22 cellular contexts compared by ENCODE assay signal in the genomic region with DNA sequence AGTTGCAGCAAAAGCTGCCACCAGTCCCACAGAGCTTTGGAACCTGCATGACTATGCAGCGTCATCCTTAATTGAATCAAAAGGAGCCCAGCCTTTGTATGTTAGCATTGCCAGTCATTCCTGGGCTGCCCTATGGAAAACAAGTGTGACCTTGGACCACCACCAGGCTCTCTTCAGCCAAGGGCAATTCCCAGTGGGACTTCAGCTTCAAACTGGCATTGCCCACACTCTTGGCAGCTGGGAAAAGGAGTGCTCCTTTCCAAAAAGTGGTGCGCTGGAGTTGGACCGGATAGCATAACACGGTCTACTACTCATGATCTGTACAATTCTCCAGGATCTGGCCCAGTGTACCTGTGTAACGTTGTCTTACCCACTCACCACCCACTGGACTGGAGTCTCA.
"Had no signal": no experiment of that assay in that cellular context is flagged by ENCODE, and none has a peak within 500 bp of the region (broad histone marks: within the 10 kb centered on the region; RNA-seq: fewer than 3 reads in every experiment).

No MANE protein-coding gene starts in this region.

- H3K27me3 ChIP-seq: ovary, right atrium auricular region, stomach, testis, tibial nerve, uterus had no signal

- H3K9me3 Mint-ChIP-seq: natural killer cell treated with Interleukin-12 subunit alpha and Interleukin-12 subunit beta and Interleukin-15 and Interleukin-18, amount 100 ng/mL, for 72 hours; stimulated activated naive B cell treated with anti-CD40 and anti-IgM and Interleukin-4, amounts not matched to agents 10 μg/mL and 1 μg/mL and 100 μg/mL, for 72 hours; type B pancreatic cell had no signal

- H3K36me3 Mint-ChIP-seq: naive thymus-derived CD4-positive, alpha-beta T cell; natural killer cell treated with Interleukin-12 subunit alpha and Interleukin-12 subunit beta and Interleukin-15 and Interleukin-18, amount 100 ng/mL, for 72 hours; stimulated activated naive B cell treated with anti-CD40 and anti-IgM and Interleukin-4, amounts not matched to agents 10 μg/mL and 1 μg/mL and 100 μg/mL, for 72 hours; type B pancreatic cell had no signal

- DNase-seq: islet precursor cell; left ventricle myocardium inferior; midbrain; mucosa of descending colon; naive thymus-derived CD4-positive, alpha-beta T cell; ovary; stimulated activated CD4-positive, alpha-beta T cell treated with anti-CD3 and anti-CD28 coated beads, Interleukin-12 subunit alpha, Interleukin-12 subunit beta, amount 100 ng/mL, for 4 hours; stimulated activated CD4-positive, alpha-beta T cell treated with anti-CD3 and anti-CD28 coated beads, Interleukin-15, amount 100 ng/mL, for 24 hours; stimulated activated CD4-positive, alpha-beta T cell treated with anti-CD3 and anti-CD28 coated beads, Interleukin-2, amount 100 ng/mL, for 24 hours; stimulated activated CD4-positive, alpha-beta T cell treated with anti-CD3 and anti-CD28 coated beads, Interleukin-4, amount 100 ng/mL, for 1 hour; stimulated activated naive B cell treated with anti-CD40 and anti-IgM and Interleukin-4, amounts not matched to agents 10 μg/mL and 1 μg/mL and 100 μg/mL, for 72 hours; stimulated activated naive CD8-positive, alpha-beta T cell treated with anti-CD3 and anti-CD28 coated beads, Interleukin-15, Interleukin-2, amounts not matched to agents 100 U/mL and 50 U/mL, for 24 hours; stomach; testis; uterus had no signal

- H3K9me3 ChIP-seq: mucosa of descending colon, ovary, right atrium auricular region, stomach, testis, tibial nerve, uterus had no signal

- ATAC-seq: mucosa of descending colon; naive thymus-derived CD4-positive, alpha-beta T cell; stimulated activated naive B cell treated with anti-CD40 and anti-IgM and Interleukin-4, amounts not matched to agents 10 μg/mL and 1 μg/mL and 100 μg/mL, for 72 hours; stimulated activated naive CD8-positive, alpha-beta T cell treated with anti-CD3 and anti-CD28 coated beads, Interleukin-15, Interleukin-2, amounts not matched to agents 100 U/mL and 50 U/mL, for 24 hours had no signal

- H3K4me3 Mint-ChIP-seq: naive thymus-derived CD4-positive, alpha-beta T cell; natural killer cell treated with Interleukin-12 subunit alpha and Interleukin-12 subunit beta and Interleukin-15 and Interleukin-18, amount 100 ng/mL, for 72 hours; stimulated activated naive B cell treated with anti-CD40 and anti-IgM and Interleukin-4, amounts not matched to agents 10 μg/mL and 1 μg/mL and 100 μg/mL, for 72 hours; type B pancreatic cell had no signal

- H3K27ac ChIP-seq: left ventricle myocardium inferior, ovary, right atrium auricular region, stomach, testis, tibial nerve, uterus had no signal

- H3K27ac Mint-ChIP-seq: naive thymus-derived CD4-positive, alpha-beta T cell; natural killer cell treated with Interleukin-12 subunit alpha and Interleukin-12 subunit beta and Interleukin-15 and Interleukin-18, amount 100 ng/mL, for 72 hours; progenitor cell of endocrine pancreas; stimulated activated naive B cell treated with anti-CD40 and anti-IgM and Interleukin-4, amounts not matched to agents 10 μg/mL and 1 μg/mL and 100 μg/mL, for 72 hours; type B pancreatic cell had no signal

- H3K4me3 ChIP-seq: left ventricle myocardium inferior, lung, mucosa of descending colon, ovary, right atrium auricular region, skin epidermis, stomach, testis, tibial nerve, uterus had no signal

- H3K36me3 ChIP-seq: left ventricle myocardium inferior, ovary, right atrium auricular region, stomach, tibial nerve, uterus had no signal

- H3K27me3 Mint-ChIP-seq: progenitor cell of endocrine pancreas, type B pancreatic cell had no signal
